Comparison of ENCODE assay signal across 10 cellular contexts in genomic region chr10:32982293-32982709, GRCh38. TPM values are rescaled to one million over a fixed set of nuclear protein-coding genes. Genes with fewer than 3 reads are reported as not detected.
DNase-seq lines count a peak whose midpoint lies in the region; ATAC-seq and TF ChIP-seq lines count a peak whose summit lies in the region.
"Had no signal": no experiment of that assay in that cellular context is flagged by ENCODE, and none has a peak within 500 bp of the region (broad histone marks: within the 10 kb centered on the region; RNA-seq: fewer than 3 reads in every experiment).

No MANE protein-coding gene starts in this region.

- peak overlapping the region; percentile 71 for H3K14ac ChIP-seq in IMR-90 (replicated peaks; ENCODE audit: low read depth, low read length)

- H2BK20ac ChIP-seq in IMR-90 (ENCODE audit: low read depth, low read length): peak overlapping the region; percentile 89

- H2AK5ac ChIP-seq in IMR-90 (ENCODE audit: low read depth, low read length): peak overlapping the region; percentile 81

- intact Hi-C loops in IMR-90 (cut with micrococcal nuclease) (no loop called here), dorsolateral prefrontal cortex (cut with DNase I) (no loop called here)

- DNase-seq in IMR-90: peak; percentile 95
- peak; percentile 71 for DNase-seq in astrocyte of the hippocampus (ENCODE audit: low read depth, low spot score)
- DNase-seq in activated T-cell treated with anti-CD3 and anti-CD28 coated beads, Interleukin-2, amount 50 U/mL, for 72 hours: no peak
- DNase-seq in dorsolateral prefrontal cortex: no peak
- DNase-seq: RPMI8226 had no signal

- H3K27ac Mint-ChIP-seq in activated T-cell treated with anti-CD3 and anti-CD28 coated beads, Interleukin-2, amount 50 U/mL, for 72 hours: no peak overlapping the region

- peak overlapping the region; percentile 87 for H3K27ac ChIP-seq in IMR-90 (ENCODE audit: insufficient read depth, low read length)
- H3K27ac ChIP-seq in layer of hippocampus (ENCODE audit: low read depth, low read length): peak overlapping the region; percentile 25
- peak overlapping the region; percentile 96 for H3K27ac ChIP-seq in stomach smooth muscle (ENCODE audit: low read length)
- H3K27ac ChIP-seq in dorsolateral prefrontal cortex: peak overlapping the region in 26 of 59 donors; percentile 15 to 97 (median 91)
- H3K27ac ChIP-seq: neutrophil had no signal

- dilution Hi-C loops in IMR-90 (cut with HindIII; ENCODE audit: low sequenced_read_pairs, unreplicated experiment): no loop called here

- no peak for TF ChIP-seq RAD21 in IMR-90 (IDR thresholded peaks at IDR 0.05; ENCODE audit: low read length)

- H4K8ac ChIP-seq in IMR-90 (ENCODE audit: low read depth in 2 of 2, low read length in 2 of 2): peak overlapping the region; percentile 78 to 87; a peak in 3 of 4 replicates

- no peak overlapping the region for H2AFZ ChIP-seq in IMR-90 (replicated peaks; ENCODE audit: low read length, poor library complexity)

- peak overlapping the region; percentile 62; the same call in 2 of the 3 replicates for H2BK15ac ChIP-seq in IMR-90 (ENCODE audit: low read depth, low read length)

- POLR2A ChIA-PET in IMR-90 (lab: Charles Lee; ENCODE audit: unreplicated experiment): no interaction called here

- in situ Hi-C loops in IMR-90 (cut with MboI; ENCODE audit: low sequenced_read_pairs): no loop called here

- H2BK120ac ChIP-seq in IMR-90 (ENCODE audit: low read depth, low read length): peak overlapping the region; percentile 92

- H3K4me3 ChIP-seq in IMR-90 (ENCODE audit: insufficient read depth, low read depth, low read length) (no peak overlapping the region), stomach smooth muscle (ENCODE audit: low read length in 2 of 2) (no peak overlapping the region), dorsolateral prefrontal cortex (no peak overlapping the region)

- H3K4me1 Mint-ChIP-seq in activated T-cell treated with anti-CD3 and anti-CD28 coated beads, Interleukin-2, amount 50 U/mL, for 72 hours (ENCODE audit: low read depth): peaks cover 32% of the 10 kb centered on the region

- H3K56ac ChIP-seq in IMR-90 (ENCODE audit: extremely low read depth, insufficient read depth, low read length): peak overlapping the region; percentile 79

- peak overlapping the region; percentile 86; the same call in 1 of the 2 replicates for H3K18ac ChIP-seq in IMR-90 (ENCODE audit: low read depth, low read length)

- BruUV-seq in IMR-90 (replicated peaks; lab: Mats Ljungman, UMichigan): no TSS peak

- H3K36me3 ChIP-seq in IMR-90 (ENCODE audit: control insufficient read depth, insufficient read depth, low read length) (no peaks in the 10 kb centered on the region), stomach smooth muscle (ENCODE audit: control insufficient read depth in 2 of 2, insufficient read depth in 2 of 2, low read length in 2 of 2) (no peaks in the 10 kb centered on the region)
- H3K36me3 ChIP-seq: neutrophil had no signal

- H4K91ac ChIP-seq in IMR-90 (ENCODE audit: insufficient read depth, low read depth, low read length): peak overlapping the region; percentile 81

- no peak for TF ChIP-seq POLR2A in IMR-90 (IDR thresholded peaks at IDR 0.05; ENCODE audit: low read depth, low read length)

- peaks cover 14% of the 10 kb centered on the region for H3K9me1 ChIP-seq in IMR-90 (ENCODE audit: insufficient read depth, low read length)

- H2BK5ac ChIP-seq in IMR-90 (ENCODE audit: low read depth, low read length, poor library complexity, severe bottlenecking): peak overlapping the region; percentile 99

- H3K9ac ChIP-seq in IMR-90 (ENCODE audit: low read depth, low read length) (no peak overlapping the region), stomach smooth muscle (ENCODE audit: low read length in 2 of 2) (no peak overlapping the region)

- peak overlapping the region; percentile 70; the same call in 1 of the 2 replicates for H4K5ac ChIP-seq in IMR-90 (ENCODE audit: low read depth, low read length)

- H3K9me3 ChIP-seq in IMR-90 (ENCODE audit: control insufficient read depth, insufficient read depth, low read length): no peaks in the 10 kb centered on the region
- no peaks in the 10 kb centered on the region for H3K9me3 ChIP-seq in stomach smooth muscle (ENCODE audit: control insufficient read depth in 2 of 2, low read length in 2 of 2)
- H3K9me3 ChIP-seq: neutrophil had no signal

- TF ChIP-seq CTCF in IMR-90 (conservative IDR thresholded peaks at IDR 0.05; ENCODE audit: low read depth, low read length) (no peak), dorsolateral prefrontal cortex (IDR thresholded peaks at IDR 0.05 in 54 of 56, conservative IDR thresholded peaks at IDR 0.05 in 2 of 56; ENCODE audit: low read depth in 1 of 56, partially characterized antibody in 56 of 56) (no peak)

- H3K9me3 Mint-ChIP-seq in activated T-cell treated with anti-CD3 and anti-CD28 coated beads, Interleukin-2, amount 50 U/mL, for 72 hours: no peaks in the 10 kb centered on the region

- H3K23ac ChIP-seq in IMR-90 (ENCODE audit: low read depth, low read length): peak overlapping the region; percentile 78; the same call in 1 of the 2 replicates

- no peaks in the 10 kb centered on the region for H3K27me3 Mint-ChIP-seq in activated T-cell treated with anti-CD3 and anti-CD28 coated beads, Interleukin-2, amount 50 U/mL, for 72 hours (ENCODE audit: low read depth)

- H3K4me2 ChIP-seq in IMR-90 (ENCODE audit: low read depth, low read length): peak overlapping the region; percentile 49

- CTCF ChIA-PET in IMR-90 (lab: Yijun Ruan, JAX): interaction anchor here (1.7 kb wide), 1 partner anchor 27 kb away, joined by 4 read pairs; no protein-coding TSS in a partner anchor

- H4K20me1 ChIP-seq in IMR-90 (ENCODE audit: insufficient read depth, low read length): no peaks in the 10 kb centered on the region

- H3K79me1 ChIP-seq in IMR-90 (ENCODE audit: low read depth in 1 of 2, low read length in 2 of 2): peaks cover 11 to 26% of the 10 kb centered on the region in 2 experiments; a peak in 3 of 4 replicates

- H3K27me3 ChIP-seq in IMR-90 (ENCODE audit: control insufficient read depth, insufficient read depth, low read length): no peaks in the 10 kb centered on the region
- H3K27me3 ChIP-seq in layer of hippocampus (ENCODE audit: control insufficient read depth, insufficient read depth, low read length): no peaks in the 10 kb centered on the region
- H3K27me3 ChIP-seq in stomach smooth muscle (ENCODE audit: control insufficient read depth in 1 of 2, insufficient read depth in 2 of 2, low read length in 2 of 2): no peaks in the 10 kb centered on the region
- no peaks in the 10 kb centered on the region for H3K27me3 ChIP-seq in dorsolateral prefrontal cortex

- peak overlapping the region in 1 of 2 donors; percentile 49 for H3K4me3 Mint-ChIP-seq in activated T-cell treated with anti-CD3 and anti-CD28 coated beads, Interleukin-2, amount 50 U/mL, for 72 hours

- peak; percentile 48 for ATAC-seq in IMR-90 (ENCODE audit: low read depth)
- no peak for ATAC-seq in activated T-cell treated with anti-CD3 and anti-CD28 coated beads, Interleukin-2, amount 50 U/mL, for 72 hours (replicated peaks in 1 of 2)
- no peak for ATAC-seq in GM21381 (IDR thresholded peaks at IDR 0.05; ENCODE audit: unreplicated experiment)
- no peak for ATAC-seq in HG03439 (IDR thresholded peaks at IDR 0.05; ENCODE audit: unreplicated experiment)

- no CpG with 5 or more reads among the region's 9 CpGs for WGBS in IMR-90 (ENCODE audit: extremely low coverage in 2 of 2, insufficient read length in 1 of 2), 2 experiments

- H3K36me3 Mint-ChIP-seq in activated T-cell treated with anti-CD3 and anti-CD28 coated beads, Interleukin-2, amount 50 U/mL, for 72 hours (ENCODE audit: insufficient read depth in 2 of 2): no peaks in the 10 kb centered on the region

- peak overlapping the region; percentile 93 for H3K4ac ChIP-seq in IMR-90 (ENCODE audit: low read depth, low read length)

- no peak overlapping the region for H2AK9ac ChIP-seq in IMR-90 (replicated peaks; ENCODE audit: low read depth, low read length, poor library complexity)

- peaks cover 25% of the 10 kb centered on the region for H3K4me1 ChIP-seq in IMR-90 (ENCODE audit: control insufficient read depth, insufficient read depth, low read length)
- peaks cover 14% of the 10 kb centered on the region for H3K4me1 ChIP-seq in stomach smooth muscle (ENCODE audit: control insufficient read depth, insufficient read depth, low read length)

TF ChIP-seq in IMR-90, 13 proteins besides CTCF, POLR2A, EP300 and RAD21:
- TF ChIP-seq CEBPB (IDR thresholded peaks at IDR 0.05; ENCODE audit: low read depth, low read length) (peak; percentile 59; the same call in 1 of the 2 replicates), BHLHE40 (IDR thresholded peaks at IDR 0.05; ENCODE audit: low read depth, low read length) (peak; percentile 42), CHD1 (IDR thresholded peaks at IDR 0.05; ENCODE audit: low read depth, low read length) (no peak), FOS (IDR thresholded peaks at IDR 0.05; ENCODE audit: low read depth, low read length) (peak; percentile 91)

RNA-seq across cellular contexts. Expression of gene ITGB1, which starts 24.3 kb away (rescaled TPM):
- total RNA-seq in IMR-90 (2012; rRNA removed) (1,331 and 2,388 TPM in 2 replicates), dorsolateral prefrontal cortex (100 to 1,000 TPM in 30 of 120 experiments, 10 to 100 TPM in 90; 45.5 to 146 (median 82.5) TPM)
- 1,631 and 2,066 TPM in 2 replicates for polyA plus RNA-seq in IMR-90 (2012; rRNA removed)
- polyA plus RNA-seq in IMR-90 (2012; cell fraction: cytosol; rRNA removed): 248 and 281 TPM in 2 replicates
- polyA plus RNA-seq in IMR-90 (2012; cell fraction: nucleus; rRNA removed; ENCODE audit: low replicate concordance): 53.9 and 506 TPM in 2 replicates
- 10 to 100 TPM; 52.3 to 91.2 TPM for total RNA-seq in activated T-cell treated with anti-CD3 and anti-CD28 coated beads, Interleukin-2, amount 50 U/mL, for 72 hours

Comparison
In these comparisons a context has a peak if more than half of its experiments do, and no peak if none do; other contexts are left out.
1. DNase-seq: peak in IMR-90 (single experiment) and astrocyte of the hippocampus (single experiment); none in activated T-cell treated with anti-CD3 and anti-CD28 coated beads, Interleukin-2, amount 50 U/mL, for 72 hours (0 of 2) and dorsolateral prefrontal cortex (0 of 10).